2 cellular contexts compared by ENCODE assay signal in the genomic region with DNA sequence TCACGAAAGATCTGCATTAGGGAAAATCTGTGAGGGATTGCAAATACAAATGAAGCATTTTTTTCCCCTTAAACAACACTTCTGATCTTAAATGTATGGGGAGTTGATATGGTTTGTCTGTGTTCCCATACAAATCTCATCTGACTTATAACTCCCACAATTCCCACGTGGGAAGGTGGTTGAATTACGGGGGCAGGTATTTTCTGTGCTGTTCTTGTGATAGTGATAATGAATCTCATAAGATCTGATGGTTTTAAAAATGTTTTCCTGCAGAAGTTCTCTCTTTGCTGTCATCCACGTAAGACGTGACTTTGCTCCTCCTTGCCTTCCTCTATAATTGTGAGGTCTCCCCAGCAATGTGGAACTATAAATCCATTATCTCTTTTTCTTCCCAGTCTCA.
"Had no signal": no experiment of that assay in that cellular context is flagged by ENCODE, and none has a peak within 500 bp of the region (broad histone marks: within the 10 kb centered on the region; RNA-seq: fewer than 3 reads in every experiment).

No MANE protein-coding gene starts in this region.

- DNase-seq: GDM1, GF-D8 had no signal
